19 cellular contexts compared by ENCODE assay signal in the genomic region with DNA sequence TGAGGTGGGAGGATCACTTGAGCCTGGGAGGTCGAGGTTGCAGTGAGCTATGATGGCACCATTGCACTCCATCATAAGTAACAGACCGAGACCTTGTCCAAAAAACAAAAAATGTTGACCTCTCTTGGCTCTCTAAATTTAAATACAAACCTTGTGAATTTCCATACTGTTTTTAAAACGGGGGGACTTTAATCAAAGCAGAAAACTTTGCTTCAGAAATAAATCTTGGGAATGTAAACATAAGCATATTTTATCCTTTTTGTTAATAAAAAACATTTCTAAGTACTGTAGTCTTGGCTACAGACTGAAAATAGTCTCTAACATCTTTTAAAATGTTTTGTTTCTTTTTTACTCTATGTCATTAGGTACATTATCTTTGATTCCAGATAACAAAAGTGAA.
A peak's percentile ranks its signal among the peaks of the same experiment; 100 is the strongest.
DNase-seq lines count a peak whose midpoint lies in the region; ATAC-seq and TF ChIP-seq lines count a peak whose summit lies in the region.
"Had no signal": no experiment of that assay in that cellular context is flagged by ENCODE, and none has a peak within 500 bp of the region (broad histone marks: within the 10 kb centered on the region; RNA-seq: fewer than 3 reads in every experiment).

No MANE protein-coding gene starts in this region.

- intact Hi-C loops in heart right ventricle (cut with DNase I), result no loop called here
- intact Hi-C loops in vagina (cut with DNase I), result no loop called here
- intact Hi-C loops in uterus (cut with DNase I; ENCODE audit: low total_unique reads), result no loop called here

- H3K27me3 ChIP-seq in cardiac muscle cell (no peaks in the 10 kb centered on the region), heart right ventricle (peaks cover 0 to 4% (median 0%) of the 10 kb centered on the region in 7 donors), muscle layer of duodenum (ENCODE audit: low read depth, low read length) (no peaks in the 10 kb centered on the region), vagina (no peaks in the 10 kb centered on the region), uterus (no peaks in the 10 kb centered on the region)

- H3K4me3 ChIP-seq in cardiac muscle cell (no peak overlapping the region), heart right ventricle (no peak overlapping the region), muscle layer of duodenum (ENCODE audit: low read depth in 1 of 2, low read length in 2 of 2) (no peak overlapping the region), vagina (no peak overlapping the region), uterus (no peak overlapping the region)

- WGBS in heart right ventricle, 2 donors, result 65 to 66% methylated on average over 3 of the region's 3 CpGs

- DNase-seq in cardiac muscle cell (ENCODE audit: low read depth in 1 of 2, low spot score in 1 of 2), result no peak
- no peak for DNase-seq in heart right ventricle
- DNase-seq in fibroblast of peridontal ligament (ENCODE audit: extremely low read depth), result peak; percentile 67
- no peak for DNase-seq in vagina (ENCODE audit: extremely low spot score in 2 of 2)
- no peak for DNase-seq in stimulated activated CD4-positive, alpha-beta T cell treated with anti-CD3 and anti-CD28 coated beads, Interleukin-15, amount 100 ng/mL, for 24 hours
- no peak for DNase-seq in uterus
- DNase-seq in EL, result no peak
- DNase-seq: ACHN; Calu3; DMS79 treated with DMSO at 0.1 percent for 48 hours; KBM-7; NCI-H2029; NCI-H446 treated with DMSO at 0.1 percent for 48 hours; NCI-H526; NCI-H82; NK-92 treated with Interleukin-12 subunit alpha and Interleukin-12 subunit beta, amount 100 ng/mL, for 24 hours; PC-3 had no signal

- TF ChIP-seq CTCF in cardiac muscle cell (IDR thresholded peaks at IDR 0.05; ENCODE audit: low read depth, low read length) (no peak), heart right ventricle (IDR thresholded peaks at IDR 0.05) (no peak), vagina (IDR thresholded peaks at IDR 0.05) (no peak), uterus (IDR thresholded peaks at IDR 0.05) (no peak)

- no peak for TF ChIP-seq POLR2A in vagina (IDR thresholded peaks at IDR 0.05)
- no peak for TF ChIP-seq POLR2A in uterus (IDR thresholded peaks at IDR 0.05)

- H3K4me1 ChIP-seq in cardiac muscle cell (ENCODE audit: low read depth) (peaks cover 18% of the 10 kb centered on the region), heart right ventricle (peaks cover 0 to 30% (median 6%) of the 10 kb centered on the region in 9 donors), muscle layer of duodenum (ENCODE audit: control insufficient read depth in 1 of 2, insufficient read depth in 2 of 2, low read length in 2 of 2) (peaks cover 4 to 12% of the 10 kb centered on the region in 2 donors), vagina (peaks cover 17% of the 10 kb centered on the region), uterus (no peaks in the 10 kb centered on the region)

- no peak for ATAC-seq in heart right ventricle
- ATAC-seq: PC-3 had no signal

- H3K9me3 ChIP-seq in cardiac muscle cell (ENCODE audit: low read depth), result no peaks in the 10 kb centered on the region
- H3K9me3 ChIP-seq in heart right ventricle, result no peaks in the 10 kb centered on the region
- H3K9me3 ChIP-seq in muscle layer of duodenum (ENCODE audit: control insufficient read depth in 1 of 2, low read length in 2 of 2), result no peaks in the 10 kb centered on the region
- no peaks in the 10 kb centered on the region for H3K9me3 ChIP-seq in vagina
- H3K9me3 ChIP-seq in uterus, result no peaks in the 10 kb centered on the region

- peak overlapping the region; percentile 52 for H3K27ac ChIP-seq in cardiac muscle cell
- H3K27ac ChIP-seq in heart right ventricle, result no peak overlapping the region
- peak overlapping the region; percentile 86 for H3K27ac ChIP-seq in muscle layer of duodenum (ENCODE audit: low read length)
- H3K27ac ChIP-seq in vagina, result peak overlapping the region; percentile 9
- no peak overlapping the region for H3K27ac ChIP-seq in uterus
- H3K27ac ChIP-seq: 22Rv1 had no signal

- H3K36me3 ChIP-seq in cardiac muscle cell, result no peaks in the 10 kb centered on the region
- no peaks in the 10 kb centered on the region for H3K36me3 ChIP-seq in heart right ventricle
- H3K36me3 ChIP-seq in muscle layer of duodenum (ENCODE audit: control insufficient read depth in 1 of 2, insufficient read depth in 2 of 2, low read length in 2 of 2), result no peaks in the 10 kb centered on the region
- H3K36me3 ChIP-seq in vagina, result no peaks in the 10 kb centered on the region
- no peaks in the 10 kb centered on the region for H3K36me3 ChIP-seq in uterus

Comparison
In these comparisons a context has a peak if more than half of its experiments do, and no peak if none do; other contexts are left out.
1. H3K27ac ChIP-seq: peak in cardiac muscle cell (single experiment), muscle layer of duodenum (single experiment) and vagina (single experiment); none in heart right ventricle (0 of 10) and uterus (0 of 2).